11 cellular contexts compared by ENCODE assay signal in the genomic region with DNA sequence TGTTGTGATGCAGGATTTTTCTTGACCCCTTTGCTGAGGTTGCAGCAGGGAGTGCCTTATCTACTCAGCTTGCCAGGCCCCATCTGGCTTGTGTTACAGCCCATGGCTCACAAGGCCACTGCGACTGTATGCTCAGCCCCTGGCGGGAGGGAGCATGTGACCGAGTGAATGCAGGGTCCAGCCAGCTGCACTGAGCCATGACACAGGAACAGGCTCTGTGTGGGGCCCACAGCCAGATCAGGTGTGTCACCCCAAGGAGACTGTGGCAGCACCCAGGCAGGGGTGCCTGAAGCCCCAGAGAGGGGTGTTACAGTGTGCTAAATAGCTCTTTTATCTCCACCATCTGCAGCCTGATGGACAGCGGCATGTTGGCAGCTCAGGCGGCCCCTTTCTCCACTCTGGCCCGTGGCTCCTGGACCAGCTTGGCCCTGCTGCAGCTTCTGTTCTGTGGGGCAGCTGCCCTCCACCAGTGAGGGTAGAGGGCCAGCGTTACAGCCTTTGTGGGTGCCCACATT. TPM values are rescaled to one million over a fixed set of nuclear protein-coding genes. Genes with fewer than 3 reads are reported as not detected.
DNase-seq lines count a peak whose midpoint lies in the region; ATAC-seq and TF ChIP-seq lines count a peak whose summit lies in the region.
"Had no signal": no experiment of that assay in that cellular context is flagged by ENCODE, and none has a peak within 500 bp of the region (broad histone marks: within the 10 kb centered on the region; RNA-seq: fewer than 3 reads in every experiment).

No MANE protein-coding gene starts in this region.

- no peak for TF ChIP-seq EP300 in stomach (IDR thresholded peaks at IDR 0.05)

- H3K4me1 ChIP-seq in endodermal cell (ENCODE audit: control insufficient read depth, insufficient read depth, low read length): peaks cover 12% of the 10 kb centered on the region
- H3K4me1 ChIP-seq in stomach: peaks cover 6 to 36% (median 30%) of the 10 kb centered on the region in 4 donors
- H3K4me1 ChIP-seq in tibial artery: peaks cover 0 to 15% (median 8%) of the 10 kb centered on the region in 4 donors

- peaks cover 7% of the 10 kb centered on the region for H3K36me3 Mint-ChIP-seq in endodermal cell (ENCODE audit: low read depth)

- ATAC-seq in left lobe of liver: peak; percentile 15
- no peak for ATAC-seq in HG02678 (IDR thresholded peaks at IDR 0.05; ENCODE audit: unreplicated experiment)
- no peak for ATAC-seq in GM21529 (IDR thresholded peaks at IDR 0.05; ENCODE audit: unreplicated experiment)

- intact Hi-C loops in stomach (cut with DNase I; ENCODE audit: low total_unique reads): no loop called here
- intact Hi-C loops in tibial artery (cut with DNase I; ENCODE audit: low total_unique reads): no loop called here

- peak overlapping the region; percentile 11 for H3K27ac Mint-ChIP-seq in endodermal cell
- H3K27ac Mint-ChIP-seq: activated CD4-positive, alpha-beta T cell treated with anti-CD3 and anti-CD28 coated beads, Interleukin-2, amount 10 ng/mL, durations not matched to agents 24 days and 14 days; HFFc6 had no signal

- H3K27ac ChIP-seq in endodermal cell (ENCODE audit: low read depth, low read length) (no peak overlapping the region), stomach (peak overlapping the region in 1 of 5 donors; percentile 26), tibial artery (no peak overlapping the region)

- no peaks in the 10 kb centered on the region for H3K9me3 Mint-ChIP-seq in endodermal cell
- H3K9me3 Mint-ChIP-seq: activated CD4-positive, alpha-beta T cell treated with anti-CD3 and anti-CD28 coated beads, Interleukin-2, amount 10 ng/mL, durations not matched to agents 24 days and 14 days; HFFc6 had no signal

- no peak for TF ChIP-seq CTCF in endodermal cell (conservative IDR thresholded peaks at IDR 0.05)
- TF ChIP-seq CTCF in stomach (IDR thresholded peaks at IDR 0.05): no peak
- no peak for TF ChIP-seq CTCF in tibial artery (IDR thresholded peaks at IDR 0.05)

- no peaks in the 10 kb centered on the region for H3K27me3 ChIP-seq in endodermal cell (ENCODE audit: control insufficient read depth, insufficient read depth, low read length, poor library complexity, severe bottlenecking)
- no peaks in the 10 kb centered on the region for H3K27me3 ChIP-seq in stomach
- H3K27me3 ChIP-seq in tibial artery: no peaks in the 10 kb centered on the region

- H3K4me3 ChIP-seq in endodermal cell (ENCODE audit: low read length): no peak overlapping the region
- H3K4me3 ChIP-seq in stomach: no peak overlapping the region
- no peak overlapping the region for H3K4me3 ChIP-seq in tibial artery

- H3K9ac ChIP-seq in endodermal cell (ENCODE audit: extremely low read depth, low read length, poor library complexity, severe bottlenecking): no peak overlapping the region

- H3K27me3 Mint-ChIP-seq in endodermal cell (ENCODE audit: insufficient read depth): peaks cover 2% of the 10 kb centered on the region

- H3K4me3 Mint-ChIP-seq in endodermal cell: no peak overlapping the region
- H3K4me3 Mint-ChIP-seq: activated CD4-positive, alpha-beta T cell treated with anti-CD3 and anti-CD28 coated beads, Interleukin-2, amount 10 ng/mL, durations not matched to agents 24 days and 14 days; HFFc6 had no signal

- 81 to 90% methylated on average over 7 of the region's 7 CpGs for WGBS in endodermal cell (ENCODE audit: insufficient coverage in 1 of 2, insufficient read length in 1 of 2), 2 experiments
- 36 to 84% (median 58%) methylated on average over 2 to 7 of the region's 7 CpGs for WGBS in stomach, 5 donors

- peaks cover 8% of the 10 kb centered on the region for H3K36me3 ChIP-seq in endodermal cell (ENCODE audit: control insufficient read depth, insufficient read depth, low read length)
- peaks cover 0 to under 1% (median 0%) of the 10 kb centered on the region in 4 donors for H3K36me3 ChIP-seq in stomach
- H3K36me3 ChIP-seq in tibial artery: no peaks in the 10 kb centered on the region

- H3K9me3 ChIP-seq in endodermal cell (ENCODE audit: control insufficient read depth, low read length) (peaks cover 4% of the 10 kb centered on the region), stomach (no peaks in the 10 kb centered on the region), tibial artery (no peaks in the 10 kb centered on the region)

- peaks cover 50% of the 10 kb centered on the region for H3K4me1 Mint-ChIP-seq in endodermal cell

- DNase-seq in NCI-H69 (lab: John Stamatoyannopoulos, UW) (peak; percentile 51), endodermal cell (peak; percentile 80), left lobe of liver (ENCODE audit: low spot score) (peak; percentile 81), stomach (peak; percentile 64), tibial artery (no peak)
- DNase-seq: activated CD4-positive, alpha-beta T cell treated with anti-CD3 and anti-CD28 coated beads, Interleukin-2, amount 10 ng/mL, durations not matched to agents 24 days and 14 days; foreskin melanocyte; HFFc6; NCI-H524 treated with DMSO at 0.1 percent for 48 hours had no signal

- no peak for TF ChIP-seq POLR2A in stomach (IDR thresholded peaks at IDR 0.05)

RNA-seq across cellular contexts. Expression of a gene that starts 2.6 kb away (rescaled TPM):
- total RNA-seq in endodermal cell: 100 to 1,000 TPM; 168 to 183 TPM
- 61.9 TPM for polyA plus RNA-seq in endodermal cell (2013, experiment 1 of 2)
- polyA plus RNA-seq in endodermal cell (2013, experiment 2 of 2): 54.4 TPM
- total RNA-seq in left lobe of liver: 239 TPM
- total RNA-seq in stomach: 10 to 100 TPM; 29.4 to 72.8 (median 52.1) TPM
- polyA plus RNA-seq in stomach: 100 to 1,000 TPM; 120 to 130 (median 129) TPM

Comparison
In these comparisons a context has a peak if more than half of its experiments do, and no peak if none do; other contexts are left out.
1. DNase-seq: peak in NCI-H69 (single experiment), endodermal cell (single experiment), left lobe of liver (single experiment) and stomach (single experiment); none in tibial artery (0 of 2).